Comparison of ENCODE assay signal across 1 cellular context in genomic region chr17:64019486-64020067, GRCh38.
TF ChIP-seq lines count a peak whose summit lies in the region.

No MANE protein-coding gene starts in this region.

TF ChIP-seq in GM12878, 131 proteins besides CTCF, POLR2A, EP300 and RAD21 (continued from another document):
- TF ChIP-seq USF2 (IDR thresholded peaks at IDR 0.05; ENCODE audit: borderline replicate concordance, low read depth, low read length) (no peak), NR2F1 (conservative IDR thresholded peaks at IDR 0.05) (0 out of 2 replicates have a peak, but pooled peaks have one; percentile 11)
